Comparison of ENCODE assay signal across 15 cellular contexts in the genomic region with DNA sequence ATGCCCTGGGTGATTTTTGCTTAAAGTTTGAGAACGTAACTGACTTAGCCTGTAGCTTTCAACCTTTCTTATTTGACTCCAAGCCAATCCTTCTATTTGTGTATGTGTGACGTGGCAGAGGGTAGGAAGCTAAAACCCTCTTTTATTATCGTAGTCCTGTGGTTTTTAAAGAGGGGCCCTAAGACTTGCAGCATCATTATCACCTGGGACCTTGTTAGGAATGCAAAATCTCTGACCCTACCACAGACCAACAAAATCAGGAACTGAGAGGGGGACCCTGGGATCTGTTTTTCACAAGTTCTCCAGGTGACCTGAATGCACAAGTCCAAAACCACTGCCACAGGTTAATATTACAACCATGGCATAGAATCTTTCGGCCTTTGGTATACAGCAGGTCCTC.
DNase-seq lines count a peak whose midpoint lies in the region; ATAC-seq and TF ChIP-seq lines count a peak whose summit lies in the region.
"Had no signal": no experiment of that assay in that cellular context is flagged by ENCODE, and none has a peak within 500 bp of the region (broad histone marks: within the 10 kb centered on the region; RNA-seq: fewer than 3 reads in every experiment).

No MANE protein-coding gene starts in this region.

- WGBS in endodermal cell (ENCODE audit: insufficient coverage in 1 of 2, insufficient read length in 1 of 2), 2 experiments, result 91 to 100% methylated on average over 2 to 4 of the region's 4 CpGs

- H3K36me3 Mint-ChIP-seq in activated CD8-positive, alpha-beta T cell treated with anti-CD3 and anti-CD28 coated beads, Interleukin-2, amount 10 ng/mL, durations not matched to agents 7 days and 5 days (ENCODE audit: low read depth), result peaks cover 24% of the 10 kb centered on the region
- peaks cover 6% of the 10 kb centered on the region for H3K36me3 Mint-ChIP-seq in activated CD8-positive, alpha-beta T cell treated with anti-CD3 and anti-CD28 coated beads for 36 hours (ENCODE audit: low read depth)
- no peaks in the 10 kb centered on the region for H3K36me3 Mint-ChIP-seq in naive B cell
- no peaks in the 10 kb centered on the region for H3K36me3 Mint-ChIP-seq in endodermal cell (ENCODE audit: low read depth)

- no peaks in the 10 kb centered on the region for H3K36me3 ChIP-seq in MG63
- no peaks in the 10 kb centered on the region for H3K36me3 ChIP-seq in endodermal cell (ENCODE audit: control insufficient read depth, insufficient read depth, low read length)
- H3K36me3 ChIP-seq: Peyer's patch, sigmoid colon, thyroid gland had no signal

- H3K4me1 Mint-ChIP-seq in activated CD8-positive, alpha-beta T cell treated with anti-CD3 and anti-CD28 coated beads, Interleukin-2, amount 10 ng/mL, durations not matched to agents 7 days and 5 days (ENCODE audit: low read depth), result peaks cover 81% of the 10 kb centered on the region
- H3K4me1 Mint-ChIP-seq in activated CD8-positive, alpha-beta T cell treated with anti-CD3 and anti-CD28 coated beads for 36 hours (ENCODE audit: low read depth), result peaks cover 73% of the 10 kb centered on the region
- peaks cover 34 to 48% (median 41%) of the 10 kb centered on the region in 3 donors for H3K4me1 Mint-ChIP-seq in naive B cell
- peaks cover 2% of the 10 kb centered on the region for H3K4me1 Mint-ChIP-seq in endodermal cell

- H3K4me3 ChIP-seq in MG63 (no peak overlapping the region), endodermal cell (ENCODE audit: low read length) (no peak overlapping the region)
- H3K4me3 ChIP-seq: Peyer's patch, sigmoid colon, thyroid gland had no signal

- TF ChIP-seq CTCF in activated CD8-positive, alpha-beta T cell treated with anti-CD3 and anti-CD28 coated beads for 36 hours (IDR thresholded peaks at IDR 0.05), result no peak
- TF ChIP-seq CTCF in endodermal cell (conservative IDR thresholded peaks at IDR 0.05), result no peak

- POLR2A ChIA-PET in activated CD8-positive, alpha-beta T cell treated with anti-CD3 and anti-CD28 coated beads, Interleukin-2, amount 10 ng/mL, durations not matched to agents 7 days and 5 days (lab: Charles Lee), result no interaction called here
- POLR2A ChIA-PET in activated CD8-positive, alpha-beta T cell treated with anti-CD3 and anti-CD28 coated beads for 36 hours (lab: Charles Lee), result interaction anchor here (0.9 to 1.8 kb wide), 4 partner anchors 8 to 79 kb away, joined by 3 to 7 read pairs (median 4); no protein-coding TSS in a partner anchor

- H3K27me3 ChIP-seq in MG63, result no peaks in the 10 kb centered on the region
- no peaks in the 10 kb centered on the region for H3K27me3 ChIP-seq in endodermal cell (ENCODE audit: control insufficient read depth, insufficient read depth, low read length, poor library complexity, severe bottlenecking)
- H3K27me3 ChIP-seq: Peyer's patch, sigmoid colon, thyroid gland had no signal

- H3K9ac ChIP-seq in endodermal cell (ENCODE audit: extremely low read depth, low read length, poor library complexity, severe bottlenecking), result no peak overlapping the region

- H3K27ac Mint-ChIP-seq in activated CD8-positive, alpha-beta T cell treated with anti-CD3 and anti-CD28 coated beads, Interleukin-2, amount 10 ng/mL, durations not matched to agents 7 days and 5 days, result peak overlapping the region; percentile 18
- no peak overlapping the region for H3K27ac Mint-ChIP-seq in activated CD8-positive, alpha-beta T cell treated with anti-CD3 and anti-CD28 coated beads for 36 hours
- H3K27ac Mint-ChIP-seq in naive B cell (peak overlapping the region in 1 of 6 donors; percentile 38), endodermal cell (no peak overlapping the region)
- H3K27ac Mint-ChIP-seq: naive thymus-derived CD4-positive, alpha-beta T cell; T-helper 2 cell treated with Interferon-gamma antibody and Interleukin-4, amounts not matched to agents 5 μg/mL and 100 μg/mL, for 36 hours had no signal

- no peak overlapping the region for H3K27ac ChIP-seq in endodermal cell (ENCODE audit: low read depth, low read length)
- H3K27ac ChIP-seq: Peyer's patch, sigmoid colon, thyroid gland had no signal

- no peak for ATAC-seq in activated CD8-positive, alpha-beta T cell treated with anti-CD3 and anti-CD28 coated beads, Interleukin-2, amount 10 ng/mL, durations not matched to agents 7 days and 5 days
- no peak for ATAC-seq in activated CD8-positive, alpha-beta T cell treated with anti-CD3 and anti-CD28 coated beads for 36 hours
- ATAC-seq in GM21786 (IDR thresholded peaks at IDR 0.05; ENCODE audit: unreplicated experiment) (peak; percentile 52), HG03280 (IDR thresholded peaks at IDR 0.05; ENCODE audit: unreplicated experiment) (peak; percentile 36), naive B cell (ENCODE audit: low read depth in 2 of 2) (peak; percentile 15 to 34)
- ATAC-seq: naive thymus-derived CD4-positive, alpha-beta T cell had no signal

- no peak overlapping the region for H3K4me3 Mint-ChIP-seq in activated CD8-positive, alpha-beta T cell treated with anti-CD3 and anti-CD28 coated beads, Interleukin-2, amount 10 ng/mL, durations not matched to agents 7 days and 5 days
- H3K4me3 Mint-ChIP-seq in activated CD8-positive, alpha-beta T cell treated with anti-CD3 and anti-CD28 coated beads for 36 hours, result no peak overlapping the region
- H3K4me3 Mint-ChIP-seq in naive B cell, result no peak overlapping the region
- H3K4me3 Mint-ChIP-seq in endodermal cell, result no peak overlapping the region
- H3K4me3 Mint-ChIP-seq: naive thymus-derived CD4-positive, alpha-beta T cell had no signal

- no peaks in the 10 kb centered on the region for H3K27me3 Mint-ChIP-seq in activated CD8-positive, alpha-beta T cell treated with anti-CD3 and anti-CD28 coated beads, Interleukin-2, amount 10 ng/mL, durations not matched to agents 7 days and 5 days (ENCODE audit: low read depth)
- H3K27me3 Mint-ChIP-seq in activated CD8-positive, alpha-beta T cell treated with anti-CD3 and anti-CD28 coated beads for 36 hours, result no peaks in the 10 kb centered on the region
- H3K27me3 Mint-ChIP-seq in naive B cell (no peaks in the 10 kb centered on the region), endodermal cell (ENCODE audit: insufficient read depth) (no peaks in the 10 kb centered on the region)
- H3K27me3 Mint-ChIP-seq: naive thymus-derived CD4-positive, alpha-beta T cell had no signal

- H3K9me3 Mint-ChIP-seq in activated CD8-positive, alpha-beta T cell treated with anti-CD3 and anti-CD28 coated beads, Interleukin-2, amount 10 ng/mL, durations not matched to agents 7 days and 5 days (ENCODE audit: insufficient read depth), result no peaks in the 10 kb centered on the region
- H3K9me3 Mint-ChIP-seq in activated CD8-positive, alpha-beta T cell treated with anti-CD3 and anti-CD28 coated beads for 36 hours, result no peaks in the 10 kb centered on the region
- H3K9me3 Mint-ChIP-seq in naive B cell, result no peaks in the 10 kb centered on the region
- H3K9me3 Mint-ChIP-seq in endodermal cell, result no peaks in the 10 kb centered on the region
- H3K9me3 Mint-ChIP-seq: naive thymus-derived CD4-positive, alpha-beta T cell; T-helper 2 cell treated with Interferon-gamma antibody and Interleukin-4, amounts not matched to agents 5 μg/mL and 100 μg/mL, for 36 hours had no signal

- no peak for DNase-seq in activated CD8-positive, alpha-beta T cell treated with anti-CD3 and anti-CD28 coated beads, Interleukin-2, amount 10 ng/mL, durations not matched to agents 7 days and 5 days
- no peak for DNase-seq in activated CD8-positive, alpha-beta T cell treated with anti-CD3 and anti-CD28 coated beads for 36 hours
- no peak for DNase-seq in naive B cell
- no peak for DNase-seq in NCI-H345 treated with DMSO at 0.1 percent for 48 hours (lab: John Stamatoyannopoulos, UW; ENCODE audit: unreplicated experiment)
- DNase-seq in MG63, result no peak
- DNase-seq in endodermal cell, result no peak
- DNase-seq: cortex of kidney; DMS53; naive thymus-derived CD4-positive, alpha-beta T cell; Peyer's patch; sigmoid colon; thyroid gland had no signal

- CTCF ChIA-PET in activated CD8-positive, alpha-beta T cell treated with anti-CD3 and anti-CD28 coated beads, Interleukin-2, amount 10 ng/mL, durations not matched to agents 7 days and 5 days (lab: Charles Lee), result interaction anchor here (0.9 to 2.4 kb wide), 8 partner anchors 11 to 198 kb away, joined by 3 to 9 read pairs (median 4); no protein-coding TSS in a partner anchor
- CTCF ChIA-PET in activated CD8-positive, alpha-beta T cell treated with anti-CD3 and anti-CD28 coated beads for 36 hours (lab: Charles Lee), result interaction anchor here (0.7 to 1.9 kb wide), 4 partner anchors 12 to 170 kb away, joined by 3 to 8 read pairs (median 4); no protein-coding TSS in a partner anchor

- intact Hi-C loops in activated CD8-positive, alpha-beta T cell treated with anti-CD3 and anti-CD28 coated beads for 36 hours (cut with micrococcal nuclease), result loop anchor here (10.0 kb wide), 1 partner anchor 165 kb away; no protein-coding TSS in a partner anchor

- H3K9me3 ChIP-seq in MG63, result no peaks in the 10 kb centered on the region
- H3K9me3 ChIP-seq in endodermal cell (ENCODE audit: control insufficient read depth, low read length), result no peaks in the 10 kb centered on the region
- H3K9me3 ChIP-seq: Peyer's patch, sigmoid colon, thyroid gland had no signal

- H3K4me1 ChIP-seq in endodermal cell (ENCODE audit: control insufficient read depth, insufficient read depth, low read length), result no peaks in the 10 kb centered on the region
- H3K4me1 ChIP-seq: Peyer's patch, sigmoid colon had no signal

Comparison
In these comparisons a context has a peak if more than half of its experiments do, and no peak if none do; other contexts are left out.
1. ATAC-seq: peak in GM21786 (single experiment), HG03280 (single experiment) and naive B cell (2 of 2); none in activated CD8-positive, alpha-beta T cell treated with anti-CD3 and anti-CD28 coated beads, Interleukin-2, amount 10 ng/mL, durations not matched to agents 7 days and 5 days (single experiment) and activated CD8-positive, alpha-beta T cell treated with anti-CD3 and anti-CD28 coated beads for 36 hours (single experiment).